Comparison of ENCODE assay signal across 9 cellular contexts in the genomic region with DNA sequence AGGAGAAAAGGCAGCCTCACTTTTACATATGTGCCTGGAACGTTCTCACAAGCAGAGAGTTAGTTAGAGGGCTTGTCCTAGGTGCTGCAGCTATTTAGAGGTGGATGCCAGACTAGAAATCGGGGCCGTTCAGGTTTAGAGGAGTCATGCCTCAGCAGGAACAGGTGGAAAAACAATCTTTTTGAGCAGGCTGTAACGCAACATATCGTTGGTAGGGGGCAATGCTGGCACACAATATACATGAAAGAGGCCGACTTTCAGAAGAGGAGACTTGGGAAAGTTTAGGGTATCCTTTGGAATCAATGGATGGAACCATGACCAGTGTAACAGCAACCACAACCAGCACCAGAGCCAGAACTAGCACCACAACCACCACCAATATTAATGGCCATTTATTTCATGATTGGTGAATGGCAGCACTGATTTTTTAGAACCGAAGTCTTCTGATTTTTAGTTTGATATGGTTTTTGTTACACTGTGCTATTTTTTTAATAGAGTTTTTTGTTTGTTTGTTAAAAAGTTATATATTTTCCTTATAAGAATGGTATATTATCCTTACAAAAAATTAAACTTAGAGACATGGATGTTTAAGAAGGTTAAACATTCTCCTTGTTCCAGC. TPM values are rescaled to one million over a fixed set of nuclear protein-coding genes. Genes with fewer than 3 reads are reported as not detected.
A peak's percentile ranks its signal among the peaks of the same experiment; 100 is the strongest.
DNase-seq lines count a peak whose midpoint lies in the region; ATAC-seq and TF ChIP-seq lines count a peak whose summit lies in the region.
"Had no signal": no experiment of that assay in that cellular context is flagged by ENCODE, and none has a peak within 500 bp of the region (broad histone marks: within the 10 kb centered on the region; RNA-seq: fewer than 3 reads in every experiment).

No MANE protein-coding gene starts in this region.

- H4K20me1 ChIP-seq in KMS-11 (ENCODE audit: insufficient read depth): no peaks in the 10 kb centered on the region

- no peaks in the 10 kb centered on the region for H3K79me2 ChIP-seq in KMS-11 (ENCODE audit: insufficient read depth, low read depth)

- H3K36me3 ChIP-seq in KMS-11 (ENCODE audit: insufficient read depth) (no peaks in the 10 kb centered on the region), lung (ENCODE audit: control insufficient read depth in 2 of 2, insufficient read depth in 2 of 2, low read length in 2 of 2) (no peaks in the 10 kb centered on the region)
- H3K36me3 ChIP-seq: SJSA1 had no signal

- H3K4me1 ChIP-seq in KMS-11 (ENCODE audit: low read depth, poor library complexity, severe bottlenecking) (no peaks in the 10 kb centered on the region), lung (ENCODE audit: control insufficient read depth in 2 of 2, insufficient read depth in 2 of 2, low read length in 2 of 2) (no peaks in the 10 kb centered on the region)

- 30 to 32% methylated on average over 7 of the region's 7 CpGs for WGBS in lung, 2 donors

- H2AFZ ChIP-seq in KMS-11 (ENCODE audit: low read depth): peak overlapping the region; percentile 12; the same call in 1 of the 2 replicates

- ATAC-seq in lung (ENCODE audit: insufficient read depth, low FRiP score) (no peak), GM21381 (IDR thresholded peaks at IDR 0.05; ENCODE audit: unreplicated experiment) (no peak), left ventricle myocardium superior (no peak), HG03354 (IDR thresholded peaks at IDR 0.05; ENCODE audit: poor library complexity, severe bottlenecking, unreplicated experiment) (no peak)

- H3K4me3 ChIP-seq in KMS-11 (IDR thresholded peaks at IDR 0.05; ENCODE audit: insufficient read depth, low read depth, low read length) (no peak overlapping the region), lung (no peak overlapping the region)
- H3K4me3 ChIP-seq: SJSA1 had no signal

- intact Hi-C loops in left ventricle myocardium superior (cut with micrococcal nuclease): loop anchor here (5.0 kb wide), 1 partner anchor 1263 kb away; no protein-coding TSS in a partner anchor

- TF ChIP-seq CTCF in KMS-11 (conservative IDR thresholded peaks at IDR 0.05; ENCODE audit: low read depth, low read length) (peak; percentile 89), lung (IDR thresholded peaks at IDR 0.05; ENCODE audit: control extremely low read depth, extremely low read depth) (peak; percentile 0)

- H3K27ac ChIP-seq in KMS-11: no peak overlapping the region
- H3K27ac ChIP-seq in lung (ENCODE audit: low read depth in 1 of 2, low read length in 1 of 2): no peak overlapping the region
- H3K27ac ChIP-seq: SJSA1 had no signal

- peaks cover 0 to 2% of the 10 kb centered on the region in 2 donors for H3K9me3 ChIP-seq in lung (ENCODE audit: control insufficient read depth in 2 of 2, insufficient read depth in 1 of 2, low read length in 1 of 2)
- H3K9me3 ChIP-seq: SJSA1 had no signal

- no peaks in the 10 kb centered on the region for H3K27me3 ChIP-seq in KMS-11 (ENCODE audit: insufficient read depth, low read depth)
- H3K27me3 ChIP-seq in lung (ENCODE audit: control insufficient read depth, insufficient read depth): no peaks in the 10 kb centered on the region
- H3K27me3 ChIP-seq: SJSA1 had no signal

- in situ Hi-C loops in G401 (cut with HindIII; ENCODE audit: low sequenced_read_pairs): no loop called here

- H3K4me2 ChIP-seq in KMS-11: no peak overlapping the region

- H3K9ac ChIP-seq in KMS-11: no peak overlapping the region

- DNase-seq in G401 (ENCODE audit: low spot score): peak; percentile 32
- DNase-seq in SW480 (ENCODE audit: low spot score): peak; percentile 18
- no peak for DNase-seq in lung (ENCODE audit: low spot score)
- DNase-seq in HPDE6-E6E7 (ENCODE audit: extremely low spot score): no peak
- DNase-seq in left ventricle myocardium superior: no peak

RNA-seq across cellular contexts. Expression of gene PAQR3, which starts 14.9 kb away (rescaled TPM):
- 10.0 and 22.0 TPM in 2 replicates for total RNA-seq in G401 (2014; rRNA removed; shearing (Covaris generic))
- 10 to 100 TPM in 1 of 2 donors, 1 to 10 TPM in 1; 8.2 to 12.1 TPM for total RNA-seq in lung
- 1 to 10 TPM; 3.1 to 4.8 TPM for polyA plus RNA-seq in lung
- 9.5 TPM for total RNA-seq in left ventricle myocardium superior

Comparison
In these comparisons a context has a peak if more than half of its experiments do, and no peak if none do; other contexts are left out.
1. DNase-seq: peak in G401 (single experiment) and SW480 (single experiment); none in lung (single experiment), HPDE6-E6E7 (single experiment) and left ventricle myocardium superior (single experiment).